ENCODE assay signal across 1 cellular context in genomic region chr3:8660271-8660731, GRCh38.
TF ChIP-seq lines count a peak whose summit lies in the region.

No MANE protein-coding gene starts in this region.

TF ChIP-seq in WTC11, 78 proteins besides CTCF, POLR2A, EP300 and RAD21 (continued from another document):
- TF ChIP-seq USF1 (CRISPR knock-in tag; IDR thresholded peaks at IDR 0.05) (no peak), SOX15 (CRISPR knock-in tag; IDR thresholded peaks at IDR 0.05) (no peak), OVOL2 (CRISPR knock-in tag; IDR thresholded peaks at IDR 0.05; ENCODE audit: borderline replicate concordance) (no peak), JUN (CRISPR knock-in tag; IDR thresholded peaks at IDR 0.05) (no peak), FOXJ3 (CRISPR knock-in tag; IDR thresholded peaks at IDR 0.05; ENCODE audit: borderline replicate concordance) (no peak), PRDM15 (CRISPR knock-in tag; IDR thresholded peaks at IDR 0.05) (no peak)
